12 cellular contexts compared by ENCODE assay signal in genomic region chr12:46362895-46363581, GRCh38. TPM values are rescaled to one million over a fixed set of nuclear protein-coding genes. Genes with fewer than 3 reads are reported as not detected.
DNase-seq lines count a peak whose midpoint lies in the region; ATAC-seq and TF ChIP-seq lines count a peak whose summit lies in the region.
"Had no signal": no experiment of that assay in that cellular context is flagged by ENCODE, and none has a peak within 500 bp of the region (broad histone marks: within the 10 kb centered on the region; RNA-seq: fewer than 3 reads in every experiment).

No MANE protein-coding gene starts in this region.

- H3F3A ChIP-seq in smooth muscle cell (ENCODE audit: low read depth), result peaks cover 95% of the 10 kb centered on the region

- H3K36me3 ChIP-seq in RWPE2 (ENCODE audit: low read depth) (peaks cover 96% of the 10 kb centered on the region), smooth muscle cell (ENCODE audit: low read depth) (peaks cover 82% of the 10 kb centered on the region)

- peak overlapping the region; percentile 96 for H3K27ac ChIP-seq in RWPE2 (ENCODE audit: poor library complexity, severe bottlenecking)
- peak overlapping the region; percentile 98 for H3K27ac ChIP-seq in smooth muscle cell (ENCODE audit: low read depth)
- no peak overlapping the region for H3K27ac ChIP-seq in caudate nucleus (ENCODE audit: low read depth, low read length)
- H3K27ac ChIP-seq: transverse colon had no signal

- peak overlapping the region; percentile 46 to 75 for H3K27ac Mint-ChIP-seq in effector memory CD8-positive, alpha-beta T cell

- peaks cover 23 to 35% of the 10 kb centered on the region in 2 donors for H3K4me1 Mint-ChIP-seq in effector memory CD8-positive, alpha-beta T cell (ENCODE audit: low read depth in 2 of 2)

- H3K4me2 ChIP-seq in smooth muscle cell, result peak overlapping the region; percentile 90

- H3K4me3 Mint-ChIP-seq in effector memory CD8-positive, alpha-beta T cell, result no peak overlapping the region

- H3K9me3 Mint-ChIP-seq in effector memory CD8-positive, alpha-beta T cell, result no peaks in the 10 kb centered on the region
- H3K9me3 Mint-ChIP-seq: IgD-negative memory B cell had no signal

- no peak overlapping the region for H3K4me3 ChIP-seq in RWPE2 (ENCODE audit: severe bottlenecking)
- H3K4me3 ChIP-seq in smooth muscle cell, result no peak overlapping the region

- no peaks in the 10 kb centered on the region for H3K27me3 Mint-ChIP-seq in effector memory CD8-positive, alpha-beta T cell
- H3K27me3 Mint-ChIP-seq: IgD-negative memory B cell had no signal

- no peak for TF ChIP-seq CTCF in RWPE2 (IDR thresholded peaks at IDR 0.05; ENCODE audit: poor library complexity, severe bottlenecking)
- no peak for TF ChIP-seq CTCF in smooth muscle cell (IDR thresholded peaks at IDR 0.05; ENCODE audit: borderline replicate concordance, insufficient read depth, poor library complexity, severe bottlenecking)

- H3K9me3 ChIP-seq in RWPE2 (ENCODE audit: severe bottlenecking), result no peaks in the 10 kb centered on the region
- no peaks in the 10 kb centered on the region for H3K9me3 ChIP-seq in smooth muscle cell (replicated peaks; ENCODE audit: low read depth)
- H3K9me3 ChIP-seq: transverse colon had no signal

- H4K20me1 ChIP-seq in smooth muscle cell (ENCODE audit: low read depth), result peaks cover 100% of the 10 kb centered on the region

- DNase-seq in NCI-H82 (lab: John Stamatoyannopoulos, UW), result peak; percentile 43
- no peak for DNase-seq in NCI-H82 treated with DMSO at 0.1 percent for 48 hours (lab: John Stamatoyannopoulos, UW; ENCODE audit: unreplicated experiment)
- DNase-seq in RWPE2 (ENCODE audit: low spot score), result no peak
- DNase-seq in effector memory CD8-positive, alpha-beta T cell, result no peak
- no peak for DNase-seq in smooth muscle cell (lab: John Stamatoyannopoulos, UW; ENCODE audit: unreplicated experiment)
- no peak for DNase-seq in caudate nucleus (lab: John Stamatoyannopoulos, UW)
- no peak for DNase-seq in activated gamma-delta T cell (lab: John Stamatoyannopoulos, UW)
- no peak for DNase-seq in COR-L47 (lab: John Stamatoyannopoulos, UW)
- DNase-seq: 8988T, left cardiac atrium, transverse colon had no signal

- H3K9ac ChIP-seq in smooth muscle cell (ENCODE audit: low read depth), result no peak overlapping the region

- H3K4me1 ChIP-seq in RWPE2 (ENCODE audit: insufficient read depth, poor library complexity, severe bottlenecking) (peaks cover 77% of the 10 kb centered on the region), smooth muscle cell (ENCODE audit: low read depth) (peaks cover 28% of the 10 kb centered on the region)

- peaks cover 47% of the 10 kb centered on the region for H3K79me2 ChIP-seq in smooth muscle cell (ENCODE audit: low read depth)

- H2AFZ ChIP-seq in smooth muscle cell (ENCODE audit: low read depth), result no peak overlapping the region

- H3K36me3 Mint-ChIP-seq in effector memory CD8-positive, alpha-beta T cell (ENCODE audit: insufficient read depth), result peaks cover 97% of the 10 kb centered on the region

- no peaks in the 10 kb centered on the region for H3K27me3 ChIP-seq in RWPE2 (ENCODE audit: insufficient read depth, poor library complexity, severe bottlenecking)
- no peaks in the 10 kb centered on the region for H3K27me3 ChIP-seq in smooth muscle cell (ENCODE audit: low read depth)
- H3K27me3 ChIP-seq: transverse colon had no signal

- no peak for ATAC-seq in RWPE2 (ENCODE audit: low read depth)
- ATAC-seq in effector memory CD8-positive, alpha-beta T cell (replicated peaks), result no peak
- ATAC-seq: left cardiac atrium had no signal

- 53% methylated on average over 2 of the region's 2 CpGs for WGBS in smooth muscle cell (ENCODE audit: low lambda C conversion rate)

RNA-seq across cellular contexts. Expression of gene SLC38A2, which starts 9.5 kb away (rescaled TPM):
- 1,081 and 1,127 TPM in 2 replicates for total RNA-seq in smooth muscle cell
- 201 and 262 TPM in 2 replicates for polyA plus RNA-seq in smooth muscle cell
